8 cellular contexts compared by ENCODE assay signal in genomic region chr10:133278577-133279265, GRCh38. TPM values are rescaled to one million over a fixed set of nuclear protein-coding genes. Genes with fewer than 3 reads are reported as not detected.
A peak's percentile ranks its signal among the peaks of the same experiment; 100 is the strongest.
DNase-seq lines count a peak whose midpoint lies in the region; ATAC-seq and TF ChIP-seq lines count a peak whose summit lies in the region.

No MANE protein-coding gene starts in this region.

- ATAC-seq in GM19452 (IDR thresholded peaks at IDR 0.05; ENCODE audit: unreplicated experiment) (peak; percentile 42), activated B cell treated with CpG ODN at 0.5 μM for 24 hours (ENCODE audit: low read depth) (peak; percentile 10), sciatic nerve (peak; percentile 46)

- CTCF ChIA-PET in activated B cell treated with CpG ODN at 0.5 μM for 24 hours (lab: Charles Lee) = interaction anchor here (1.3 to 5.0 kb wide), 3 partner anchors 21 to 135 kb away, joined by 4 to 26 read pairs (median 6); no protein-coding TSS in a partner anchor

- no peaks in the 10 kb centered on the region for H3K27me3 Mint-ChIP-seq in activated B cell treated with CpG ODN at 0.5 μM for 24 hours

- DNase-seq in CMK (ENCODE audit: low read depth) = peak; percentile 89
- peak in 72 of 76 experiments; percentile 19 to 84 (median 61) for DNase-seq in HUDEP-2 (lab: John Stamatoyannopoulos, UW; ENCODE audit: unreplicated experiment in 76 of 76)
- peak; percentile 44 for DNase-seq in activated B cell treated with CpG ODN at 0.5 μM for 24 hours
- peak; percentile 47 for DNase-seq in fibroblast of mammary gland (ENCODE audit: low read depth)
- DNase-seq in sciatic nerve (ENCODE audit: low spot score) = no peak
- no peak for DNase-seq in NCI-H2107 (lab: John Stamatoyannopoulos, UW)
- no peak for DNase-seq in NCI-H2081 treated with DMSO at 0.1 percent for 48 hours (lab: John Stamatoyannopoulos, UW)

- H3K4me3 ChIP-seq in fibroblast of mammary gland (ENCODE audit: control insufficient read depth, low read depth, low read length) = no peak overlapping the region

- peaks cover 38% of the 10 kb centered on the region for H3K36me3 Mint-ChIP-seq in activated B cell treated with CpG ODN at 0.5 μM for 24 hours (ENCODE audit: low read depth)

- H3K4me1 Mint-ChIP-seq in activated B cell treated with CpG ODN at 0.5 μM for 24 hours = peaks cover 38% of the 10 kb centered on the region

- TF ChIP-seq CTCF in activated B cell treated with CpG ODN at 0.5 μM for 24 hours (IDR thresholded peaks at IDR 0.05) = no peak
- no peak for TF ChIP-seq CTCF in fibroblast of mammary gland (conservative IDR thresholded peaks at IDR 0.05; ENCODE audit: control insufficient read depth, insufficient read depth, low read depth, low read length)

- POLR2A ChIA-PET in activated B cell treated with CpG ODN at 0.5 μM for 24 hours (lab: Charles Lee) = interaction anchor here (0.7 to 1.4 kb wide), 3 partner anchors 14 to 29 kb away, joined by 3 to 5 read pairs (median 3); no protein-coding TSS in a partner anchor

- H3K27ac Mint-ChIP-seq in activated B cell treated with CpG ODN at 0.5 μM for 24 hours = peak overlapping the region; percentile 80

- peak overlapping the region; percentile 76 for H3K4me3 Mint-ChIP-seq in activated B cell treated with CpG ODN at 0.5 μM for 24 hours

- intact Hi-C loops in activated B cell treated with CpG ODN at 0.5 μM for 24 hours (cut with micrococcal nuclease) = loop anchor here (5.0 kb wide), 1 partner anchor 706 kb away; no protein-coding TSS in a partner anchor
- intact Hi-C loops in sciatic nerve (cut with DNase I) = no loop called here

- H3K9me3 Mint-ChIP-seq in activated B cell treated with CpG ODN at 0.5 μM for 24 hours = no peaks in the 10 kb centered on the region

RNA-seq across cellular contexts. Expression of gene ADAM8, which starts 2.1 kb away (rescaled TPM):
- total RNA-seq in activated B cell treated with CpG ODN at 0.5 μM for 24 hours (137 and 152 TPM in 2 replicates), sciatic nerve (20.7 TPM)

RNA-seq across cellular contexts. Expression of gene TUBGCP2, which starts 30.0 kb away (rescaled TPM):
- 58.6 and 66.7 TPM in 2 replicates for total RNA-seq in activated B cell treated with CpG ODN at 0.5 μM for 24 hours
- 55.9 TPM for total RNA-seq in sciatic nerve

RNA-seq across cellular contexts. Expression of gene ZNF511, which starts 30.0 kb away (rescaled TPM):
- total RNA-seq in activated B cell treated with CpG ODN at 0.5 μM for 24 hours (56.7 and 58.2 TPM in 2 replicates), sciatic nerve (27.8 TPM)

RNA-seq across cellular contexts. Expression of gene VENTX, which starts 41.1 kb away (rescaled TPM):
- 0.13 TPM in 1 of 2 replicates, not detected in the other for total RNA-seq in activated B cell treated with CpG ODN at 0.5 μM for 24 hours
- 3.0 TPM for total RNA-seq in sciatic nerve

RNA-seq across cellular contexts. Expression of gene UTF1, which starts 48.7 kb away (rescaled TPM):
- not detected in 2 replicates for total RNA-seq in activated B cell treated with CpG ODN at 0.5 μM for 24 hours
- total RNA-seq in sciatic nerve = not detected

Comparison
In these comparisons a context has a peak if more than half of its experiments do, and no peak if none do; other contexts are left out.
1. DNase-seq: peak in CMK (single experiment), HUDEP-2 (72 of 76), activated B cell treated with CpG ODN at 0.5 μM for 24 hours (single experiment) and fibroblast of mammary gland (single experiment); none in sciatic nerve (single experiment), NCI-H2107 (single experiment) and NCI-H2081 treated with DMSO at 0.1 percent for 48 hours (single experiment).
2. Peak in every context shown above with its lines, with median percentiles within 50 percentile points of each other: ATAC-seq.